1 cellular context compared by ENCODE assay signal in the genomic region with DNA sequence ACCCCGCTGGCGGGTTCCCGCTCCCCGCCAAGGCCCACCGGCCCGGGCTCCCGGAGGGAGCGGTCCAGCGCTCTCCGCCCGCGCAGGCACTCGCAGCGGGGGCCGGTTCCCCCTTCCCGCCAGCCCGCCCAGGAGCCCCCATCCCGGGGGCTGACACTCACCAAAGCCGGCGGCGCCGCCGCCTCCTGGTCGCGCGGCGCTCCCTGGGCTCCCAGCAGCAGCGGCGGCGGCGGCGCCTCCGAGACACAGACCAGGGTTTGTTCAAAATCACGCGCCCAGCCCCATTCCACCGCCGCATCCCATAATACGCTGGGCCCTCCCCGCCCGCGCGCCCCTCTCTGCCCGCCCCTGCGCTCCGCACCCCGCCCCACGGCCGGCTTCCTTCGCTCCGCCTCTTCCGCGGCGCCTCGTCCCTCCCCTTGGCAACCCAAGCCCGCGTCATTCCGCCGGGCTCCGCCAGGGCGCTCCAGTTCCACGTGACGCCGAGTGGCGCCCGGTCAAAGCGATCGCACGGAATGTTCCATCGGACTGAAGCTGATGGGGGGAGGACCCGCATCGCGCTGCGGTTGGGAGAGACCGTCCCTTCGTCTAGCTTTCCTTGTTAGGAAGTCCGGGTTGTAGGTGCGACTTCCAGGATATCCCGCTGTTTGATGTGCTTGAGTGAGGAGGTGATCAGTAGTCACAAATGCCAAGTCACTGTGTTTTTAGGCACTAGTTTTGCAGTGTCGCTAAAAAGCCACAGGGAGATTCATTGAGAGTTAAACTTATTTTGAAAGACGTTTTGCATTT.
A peak's percentile ranks its signal among the peaks of the same experiment; 100 is the strongest.
TF ChIP-seq lines count a peak whose summit lies in the region.

No MANE protein-coding gene starts in this region.

TF ChIP-seq in GM12878, 131 proteins besides CTCF, POLR2A, EP300 and RAD21 (continued from another document):
- no peak for TF ChIP-seq FOS (IDR thresholded peaks at IDR 0.05; ENCODE audit: borderline replicate concordance, extremely low read depth, insufficient read length)
- peak; percentile 97 for TF ChIP-seq CHD1 (IDR thresholded peaks at IDR 0.05; ENCODE audit: low read depth, low read length)
- peak; percentile 86 for TF ChIP-seq MXI1 (IDR thresholded peaks at IDR 0.05; ENCODE audit: low read depth, low read length)
- TF ChIP-seq, protein P1, sequence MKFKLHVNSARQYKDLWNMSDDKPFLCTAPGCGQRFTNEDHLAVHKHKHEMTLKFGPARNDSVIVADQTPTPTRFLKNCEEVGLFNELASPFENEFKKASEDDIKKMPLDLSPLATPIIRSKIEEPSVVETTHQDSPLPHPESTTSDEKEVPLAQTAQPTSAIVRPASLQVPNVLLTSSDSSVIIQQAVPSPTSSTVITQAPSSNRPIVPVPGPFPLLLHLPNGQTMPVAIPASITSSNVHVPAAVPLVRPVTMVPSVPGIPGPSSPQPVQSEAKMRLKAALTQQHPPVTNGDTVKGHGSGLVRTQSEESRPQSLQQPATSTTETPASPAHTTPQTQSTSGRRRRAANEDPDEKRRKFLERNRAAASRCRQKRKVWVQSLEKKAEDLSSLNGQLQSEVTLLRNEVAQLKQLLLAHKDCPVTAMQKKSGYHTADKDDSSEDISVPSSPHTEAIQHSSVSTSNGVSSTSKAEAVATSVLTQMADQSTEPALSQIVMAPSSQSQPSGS (IDR thresholded peaks at IDR 0.05; ENCODE audit: low read length): peak; percentile 20; the same call in 1 of the 2 replicates
- TF ChIP-seq, protein P2, sequence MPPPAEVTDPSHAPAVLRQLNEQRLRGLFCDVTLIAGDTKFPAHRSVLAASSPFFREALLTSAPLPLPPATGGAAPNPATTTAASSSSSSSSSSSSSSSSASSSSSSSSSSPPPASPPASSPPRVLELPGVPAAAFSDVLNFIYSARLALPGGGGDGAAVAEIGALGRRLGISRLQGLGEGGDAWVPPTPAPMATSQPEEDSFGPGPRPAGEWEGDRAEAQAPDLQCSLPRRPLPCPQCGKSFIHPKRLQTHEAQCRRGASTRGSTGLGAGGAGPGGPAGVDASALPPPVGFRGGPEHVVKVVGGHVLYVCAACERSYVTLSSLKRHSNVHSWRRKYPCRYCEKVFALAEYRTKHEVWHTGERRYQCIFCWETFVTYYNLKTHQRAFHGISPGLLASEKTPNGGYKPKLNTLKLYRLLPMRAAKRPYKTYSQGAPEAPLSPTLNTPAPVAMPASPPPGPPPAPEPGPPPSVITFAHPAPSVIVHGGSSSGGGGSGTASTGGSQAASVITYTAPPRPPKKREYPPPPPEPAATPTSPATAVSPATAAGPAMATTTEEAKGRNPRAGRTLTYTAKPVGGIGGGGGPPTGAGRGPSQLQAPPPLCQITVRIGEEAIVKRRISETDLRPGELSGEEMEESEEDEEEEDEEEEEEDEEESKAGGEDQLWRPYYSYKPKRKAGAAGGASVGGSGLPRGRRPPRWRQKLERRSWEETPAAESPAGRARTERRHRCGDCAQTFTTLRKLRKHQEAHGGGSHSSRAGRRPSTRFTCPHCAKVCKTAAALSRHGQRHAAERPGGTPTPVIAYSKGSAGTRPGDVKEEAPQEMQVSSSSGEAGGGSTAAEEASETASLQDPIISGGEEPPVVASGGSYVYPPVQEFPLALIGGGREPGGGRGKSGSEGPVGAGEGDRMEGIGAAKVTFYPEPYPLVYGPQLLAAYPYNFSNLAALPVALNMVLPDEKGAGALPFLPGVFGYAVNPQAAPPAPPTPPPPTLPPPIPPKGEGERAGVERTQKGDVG (CRISPR knock-in tag; IDR thresholded peaks at IDR 0.05): no peak
- TF ChIP-seq BHLHE40 (IDR thresholded peaks at IDR 0.05; ENCODE audit: borderline replicate concordance in 1 of 2, low read depth in 2 of 2, low read length in 1 of 2): peak; percentile 95 to 97
- TF ChIP-seq BMI1 (IDR thresholded peaks at IDR 0.05; ENCODE audit: borderline replicate concordance): peak; percentile 73; the same call in 1 of the 2 replicates
TF ChIP-seq in GM12878: peak in this region for 63.
